In genomic region chr5:54632131-54632551, GRCh38 we compare ENCODE assay signal across 25 cellular contexts.
DNase-seq lines count a peak whose midpoint lies in the region; ATAC-seq and TF ChIP-seq lines count a peak whose summit lies in the region.
"Had no signal": no experiment of that assay in that cellular context is flagged by ENCODE, and none has a peak within 500 bp of the region (broad histone marks: within the 10 kb centered on the region; RNA-seq: fewer than 3 reads in every experiment).

No MANE protein-coding gene starts in this region.

- H3K4me3 Mint-ChIP-seq in chondrocyte (ENCODE audit: unreplicated experiment) = no peak overlapping the region
- H3K4me3 Mint-ChIP-seq: activated naive CD4-positive, alpha-beta T cell treated with anti-CD3 and anti-CD28 coated beads, Interleukin-2, amount 50 U/mL, for 24 hours; activated T-helper 17 cell treated with anti-CD3 and anti-CD28 coated beads, Interleukin-2, amount 50 U/mL, for 72 hours; neural progenitor cell had no signal

- ATAC-seq in sciatic nerve (peak; percentile 62), HG03442 (IDR thresholded peaks at IDR 0.05; ENCODE audit: unreplicated experiment) (no peak)
- ATAC-seq: activated T-helper 17 cell treated with anti-CD3 and anti-CD28 coated beads, Interleukin-2, amount 50 U/mL, for 72 hours; PC-3; psoas muscle had no signal

- intact Hi-C loops in left ventricle myocardium inferior (cut with micrococcal nuclease) (no loop called here), sciatic nerve (cut with DNase I) (no loop called here)

- peak overlapping the region; percentile 91 for H3K27ac Mint-ChIP-seq in chondrocyte (ENCODE audit: unreplicated experiment)
- H3K27ac Mint-ChIP-seq: activated naive CD4-positive, alpha-beta T cell treated with anti-CD3 and anti-CD28 coated beads, Interleukin-2, amount 50 U/mL, for 24 hours; activated T-helper 17 cell treated with anti-CD3 and anti-CD28 coated beads, Interleukin-2, amount 50 U/mL, for 72 hours; neural progenitor cell had no signal

- H3K36me3 ChIP-seq in left ventricle myocardium inferior = no peaks in the 10 kb centered on the region
- H3K36me3 ChIP-seq: neural progenitor cell had no signal

- no peaks in the 10 kb centered on the region for H3K9me3 ChIP-seq in left ventricle myocardium inferior (replicated peaks)
- H3K9me3 ChIP-seq: psoas muscle had no signal

- H3K4me1 ChIP-seq in left ventricle myocardium inferior = peaks cover 13% of the 10 kb centered on the region
- H3K4me1 ChIP-seq: neural progenitor cell, psoas muscle had no signal

- H3K4me3 ChIP-seq in left ventricle myocardium inferior = no peak overlapping the region
- H3K4me3 ChIP-seq: lung, neural progenitor cell, psoas muscle had no signal

- H3K9me3 Mint-ChIP-seq in chondrocyte (ENCODE audit: low read depth) = peaks cover 5% of the 10 kb centered on the region
- H3K9me3 Mint-ChIP-seq: activated naive CD4-positive, alpha-beta T cell treated with anti-CD3 and anti-CD28 coated beads, Interleukin-2, amount 50 U/mL, for 24 hours had no signal

- no peaks in the 10 kb centered on the region for H3K27me3 Mint-ChIP-seq in chondrocyte (ENCODE audit: low read depth)
- H3K27me3 Mint-ChIP-seq: activated naive CD4-positive, alpha-beta T cell treated with anti-CD3 and anti-CD28 coated beads, Interleukin-2, amount 50 U/mL, for 24 hours; activated T-helper 17 cell treated with anti-CD3 and anti-CD28 coated beads, Interleukin-2, amount 50 U/mL, for 72 hours had no signal

- DNase-seq in Ammon's horn (ENCODE audit: low spot score) (peak; percentile 42), chondrocyte (ENCODE audit: low spot score) (no peak), left ventricle myocardium inferior (no peak), sciatic nerve (ENCODE audit: low spot score) (no peak), NCI-H1105 (lab: John Stamatoyannopoulos, UW) (no peak), NCI-H1694 treated with DMSO at 0.1 percent for 48 hours (lab: John Stamatoyannopoulos, UW) (no peak)
- DNase-seq in effector CD8-positive, alpha-beta T cell (lab: John Stamatoyannopoulos, UW) = no peak
- DNase-seq: activated CD4-positive, alpha-beta T cell treated with anti-CD3 and anti-CD28 coated beads, Interleukin-2, amount 50 U/mL, for 48 hours; activated CD4-positive, CD25-positive, alpha-beta regulatory T cell; activated CD8-positive, alpha-beta memory T cell treated with anti-CD3 and anti-CD28 coated beads, Interleukin-2, amount 50 U/mL, for 4 hours; cerebellar nuclear complex; MM.1S; NCI-H1436 treated with DMSO at 0.1 percent for 48 hours; NCI-H510A treated with DMSO at 0.1 percent for 48 hours; PC-3; psoas muscle; SIG-M5; small intestine; SW 1271 had no signal

- no peaks in the 10 kb centered on the region for H3K36me3 Mint-ChIP-seq in chondrocyte (ENCODE audit: low read depth)

- H3K27me3 ChIP-seq in left ventricle myocardium inferior (ENCODE audit: low read depth) = no peaks in the 10 kb centered on the region
- H3K27me3 ChIP-seq: neural progenitor cell had no signal

- H3K4me1 Mint-ChIP-seq in chondrocyte (ENCODE audit: low read depth) = peaks cover 35% of the 10 kb centered on the region
- H3K4me1 Mint-ChIP-seq: activated T-helper 17 cell treated with anti-CD3 and anti-CD28 coated beads, Interleukin-2, amount 50 U/mL, for 72 hours had no signal

- peak overlapping the region; percentile 11 for H3K27ac ChIP-seq in left ventricle myocardium inferior (replicated peaks)
- H3K27ac ChIP-seq: epithelial cell of prostate, neural progenitor cell, psoas muscle had no signal

- TF ChIP-seq CTCF in chondrocyte (IDR thresholded peaks at IDR 0.05) = no peak
- TF ChIP-seq CTCF in left ventricle myocardium inferior (IDR thresholded peaks at IDR 0.05; ENCODE audit: borderline replicate concordance) = no peak
